In genomic region chr11:111531156-111531555, GRCh38 we compare ENCODE assay signal across 1 cellular context.
TF ChIP-seq lines count a peak whose summit lies in the region.

No MANE protein-coding gene starts in this region.

TF ChIP-seq in GM12878, 131 proteins besides CTCF, POLR2A, EP300 and RAD21:
- no peak for TF ChIP-seq STAT1 (conservative IDR thresholded peaks at IDR 0.05)
- TF ChIP-seq NR2C2 (IDR thresholded peaks at IDR 0.05; ENCODE audit: borderline replicate concordance, control insufficient read depth, insufficient read length, low read depth): no peak
- TF ChIP-seq, protein P1, sequence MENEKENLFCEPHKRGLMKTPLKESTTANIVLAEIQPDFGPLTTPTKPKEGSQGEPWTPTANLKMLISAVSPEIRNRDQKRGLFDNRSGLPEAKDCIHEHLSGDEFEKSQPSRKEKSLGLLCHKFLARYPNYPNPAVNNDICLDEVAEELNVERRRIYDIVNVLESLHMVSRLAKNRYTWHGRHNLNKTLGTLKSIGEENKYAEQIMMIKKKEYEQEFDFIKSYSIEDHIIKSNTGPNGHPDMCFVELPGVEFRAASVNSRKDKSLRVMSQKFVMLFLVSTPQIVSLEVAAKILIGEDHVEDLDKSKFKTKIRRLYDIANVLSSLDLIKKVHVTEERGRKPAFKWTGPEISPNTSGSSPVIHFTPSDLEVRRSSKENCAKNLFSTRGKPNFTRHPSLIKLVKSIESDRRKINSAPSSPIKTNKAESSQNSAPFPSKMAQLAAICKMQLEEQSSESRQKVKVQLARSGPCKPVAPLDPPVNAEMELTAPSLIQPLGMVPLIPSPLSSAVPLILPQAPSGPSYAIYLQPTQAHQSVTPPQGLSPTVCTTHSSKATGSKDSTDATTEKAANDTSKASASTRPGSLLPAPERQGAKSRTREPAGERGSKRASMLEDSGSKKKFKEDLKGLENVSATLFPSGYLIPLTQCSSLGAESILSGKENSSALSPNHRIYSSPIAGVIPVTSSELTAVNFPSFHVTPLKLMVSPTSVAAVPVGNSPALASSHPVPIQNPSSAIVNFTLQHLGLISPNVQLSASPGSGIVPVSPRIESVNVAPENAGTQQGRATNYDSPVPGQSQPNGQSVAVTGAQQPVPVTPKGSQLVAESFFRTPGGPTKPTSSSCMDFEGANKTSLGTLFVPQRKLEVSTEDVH (IDR thresholded peaks at IDR 0.05; ENCODE audit: low read depth, partially characterized antibody): no peak
- no peak for TF ChIP-seq ZZZ3 (IDR thresholded peaks at IDR 0.05; ENCODE audit: control insufficient read depth, insufficient read length, low read depth)
- no peak for TF ChIP-seq PML (IDR thresholded peaks at IDR 0.05; ENCODE audit: low read length)
- no peak for TF ChIP-seq EED (IDR thresholded peaks at IDR 0.05; ENCODE audit: low read depth)
- no peak for TF ChIP-seq NKRF (conservative IDR thresholded peaks at IDR 0.05)
- no peak for TF ChIP-seq POU2F2 (IDR thresholded peaks at IDR 0.05; ENCODE audit: borderline replicate concordance, low read depth, low read length)
- no peak for TF ChIP-seq LARP7 (IDR thresholded peaks at IDR 0.05)
- TF ChIP-seq ATF7 (IDR thresholded peaks at IDR 0.05; ENCODE audit: low read depth): no peak
